8 cellular contexts compared by ENCODE assay signal in genomic region chr2:152730591-152731333, GRCh38. TPM values are rescaled to one million over a fixed set of nuclear protein-coding genes. Genes with fewer than 3 reads are reported as not detected.
DNase-seq lines count a peak whose midpoint lies in the region; ATAC-seq, FAIRE-seq and TF ChIP-seq lines count a peak whose summit lies in the region.

No MANE protein-coding gene starts in this region.

- POLR2A ChIA-PET in activated CD4-positive, alpha-beta memory T cell treated with anti-CD3 and anti-CD28 coated beads, Interleukin-2, amount 10 ng/mL, durations not matched to agents 7 days and 5 days (lab: Charles Lee), result interaction anchor here (1.2 to 3.7 kb wide), 2 partner anchors 13 to 37 kb away, joined by 6 to 82 read pairs; partner anchors contain the start of genes ARL6IP6 and PRPF40A

- peaks cover 12% of the 10 kb centered on the region for H3K36me3 Mint-ChIP-seq in activated CD4-positive, alpha-beta memory T cell treated with anti-CD3 and anti-CD28 coated beads, Interleukin-2, amount 10 ng/mL, durations not matched to agents 7 days and 5 days (ENCODE audit: low read depth)

- WGBS in suprapubic skin, result 81% methylated on average over 1 of the region's 1 CpG

- peaks cover 31% of the 10 kb centered on the region for H3K4me1 Mint-ChIP-seq in activated CD4-positive, alpha-beta memory T cell treated with anti-CD3 and anti-CD28 coated beads, Interleukin-2, amount 10 ng/mL, durations not matched to agents 7 days and 5 days

- peak; percentile 94 for ATAC-seq in GM19463 (IDR thresholded peaks at IDR 0.05; ENCODE audit: unreplicated experiment)
- ATAC-seq in HG03521 (IDR thresholded peaks at IDR 0.05; ENCODE audit: unreplicated experiment), result peak; percentile 79

- no peak for TF ChIP-seq CTCF in suprapubic skin (IDR thresholded peaks at IDR 0.05)

- no peak for TF ChIP-seq EP300 in suprapubic skin (IDR thresholded peaks at IDR 0.05)

- TF ChIP-seq POLR2A in suprapubic skin (IDR thresholded peaks at IDR 0.05), result no peak

- H3K4me3 Mint-ChIP-seq in activated CD4-positive, alpha-beta memory T cell treated with anti-CD3 and anti-CD28 coated beads, Interleukin-2, amount 10 ng/mL, durations not matched to agents 7 days and 5 days, result no peak overlapping the region

- H3K36me3 ChIP-seq in suprapubic skin, result peaks cover 3% of the 10 kb centered on the region

- peak overlapping the region; percentile 65 for H3K27ac Mint-ChIP-seq in activated CD4-positive, alpha-beta memory T cell treated with anti-CD3 and anti-CD28 coated beads, Interleukin-2, amount 10 ng/mL, durations not matched to agents 7 days and 5 days

- FAIRE-seq in frontal cortex (lab: Jason Lieb, UNC), result no peak

- no peaks in the 10 kb centered on the region for H3K27me3 Mint-ChIP-seq in activated CD4-positive, alpha-beta memory T cell treated with anti-CD3 and anti-CD28 coated beads, Interleukin-2, amount 10 ng/mL, durations not matched to agents 7 days and 5 days

- in situ Hi-C loops in ACHN (cut with HindIII; ENCODE audit: low pct_ligation_motif_present, low pct_unique_long_range_greater_than_20kb, low sequenced_read_pairs), result no loop called here

- H3K9me3 ChIP-seq in suprapubic skin, result no peaks in the 10 kb centered on the region

- no peaks in the 10 kb centered on the region for H3K27me3 ChIP-seq in suprapubic skin

- no peak overlapping the region for H3K4me3 ChIP-seq in suprapubic skin

- CTCF ChIA-PET in activated CD4-positive, alpha-beta memory T cell treated with anti-CD3 and anti-CD28 coated beads, Interleukin-2, amount 10 ng/mL, durations not matched to agents 7 days and 5 days (lab: Charles Lee), result interaction anchor here (1.0 to 3.0 kb wide), 2 partner anchors 10 to 12 kb away, joined by 4 to 15 read pairs; no protein-coding TSS in a partner anchor

- H3K4me1 ChIP-seq in suprapubic skin, result peaks cover 13% of the 10 kb centered on the region

- no peaks in the 10 kb centered on the region for H3K9me3 Mint-ChIP-seq in activated CD4-positive, alpha-beta memory T cell treated with anti-CD3 and anti-CD28 coated beads, Interleukin-2, amount 10 ng/mL, durations not matched to agents 7 days and 5 days

- DNase-seq in AML-193 (lab: John Stamatoyannopoulos, UW), result peak; percentile 74 to 80
- peak; percentile 65 for DNase-seq in activated CD4-positive, alpha-beta memory T cell treated with anti-CD3 and anti-CD28 coated beads, Interleukin-2, amount 10 ng/mL, durations not matched to agents 7 days and 5 days
- peak; percentile 69 for DNase-seq in myocyte (ENCODE audit: low read depth)
- no peak for DNase-seq in ACHN
- no peak for DNase-seq in suprapubic skin (ENCODE audit: low spot score in 2 of 2)
- DNase-seq in frontal cortex (ENCODE audit: low spot score in 2 of 2), result no peak

- no peak overlapping the region for H3K27ac ChIP-seq in suprapubic skin

RNA-seq across cellular contexts. Expression of gene ARL6IP6, which starts 12.3 kb away (rescaled TPM):
- 10 to 100 TPM; 47.0 to 48.7 TPM for total RNA-seq in activated CD4-positive, alpha-beta memory T cell treated with anti-CD3 and anti-CD28 coated beads, Interleukin-2, amount 10 ng/mL, durations not matched to agents 7 days and 5 days
- total RNA-seq in myocyte (19.7 and 23.6 TPM in 2 replicates), suprapubic skin (10 to 100 TPM; 18.6 to 43.9 (median 31.3) TPM), frontal cortex (59.5 TPM)
- 13.3 TPM for polyA plus RNA-seq in myocyte (2012)

RNA-seq across cellular contexts. Expression of gene PRPF40A, which starts 13.5 kb away (rescaled TPM):
- 100 to 1,000 TPM; 109 to 113 TPM for total RNA-seq in activated CD4-positive, alpha-beta memory T cell treated with anti-CD3 and anti-CD28 coated beads, Interleukin-2, amount 10 ng/mL, durations not matched to agents 7 days and 5 days
- total RNA-seq in myocyte (104 and 111 TPM in 2 replicates), suprapubic skin (100 to 1,000 TPM in 1 of 4 donors, 10 to 100 TPM in 3; 66.4 to 109 (median 82.8) TPM), frontal cortex (105 TPM)
- polyA plus RNA-seq in myocyte (2012), result 19.8 TPM

Comparison
In these comparisons a context has a peak if more than half of its experiments do, and no peak if none do; other contexts are left out.
1. DNase-seq: peak in AML-193 (2 of 2), activated CD4-positive, alpha-beta memory T cell treated with anti-CD3 and anti-CD28 coated beads, Interleukin-2, amount 10 ng/mL, durations not matched to agents 7 days and 5 days (single experiment) and myocyte (single experiment); none in ACHN (single experiment), suprapubic skin (0 of 2) and frontal cortex (0 of 2).